Comparison of ENCODE assay signal across 9 cellular contexts in genomic region chr7:73964786-73965185, GRCh38.
"Had no signal": no experiment of that assay in that cellular context is flagged by ENCODE, and none has a peak within 500 bp of the region (broad histone marks: within the 10 kb centered on the region; RNA-seq: fewer than 3 reads in every experiment).

No MANE protein-coding gene starts in this region.

- ATAC-seq: HCT116, HepG2 had no signal

- H3K4me3 ChIP-seq: GM23248, HAP-1 had no signal

- H3K4me1 ChIP-seq: HAP-1 had no signal

- H3K36me3 ChIP-seq: HAP-1 had no signal

- H3K27ac ChIP-seq: GM23248, HL-60 had no signal

- H3K36me3 Mint-ChIP-seq: IgD-negative memory B cell had no signal

- DNase-seq: GM23248, GOT3, H7, HFFc6 had no signal

- H3K9ac ChIP-seq: GM23248 had no signal

- H3K4me1 Mint-ChIP-seq: IgD-negative memory B cell had no signal

- H2AFZ ChIP-seq: GM23248 had no signal

- H3K4me3 Mint-ChIP-seq: HFFc6, IgD-negative memory B cell had no signal

- H3K27ac Mint-ChIP-seq: HFFc6, IgD-negative memory B cell had no signal
